In the genomic region with DNA sequence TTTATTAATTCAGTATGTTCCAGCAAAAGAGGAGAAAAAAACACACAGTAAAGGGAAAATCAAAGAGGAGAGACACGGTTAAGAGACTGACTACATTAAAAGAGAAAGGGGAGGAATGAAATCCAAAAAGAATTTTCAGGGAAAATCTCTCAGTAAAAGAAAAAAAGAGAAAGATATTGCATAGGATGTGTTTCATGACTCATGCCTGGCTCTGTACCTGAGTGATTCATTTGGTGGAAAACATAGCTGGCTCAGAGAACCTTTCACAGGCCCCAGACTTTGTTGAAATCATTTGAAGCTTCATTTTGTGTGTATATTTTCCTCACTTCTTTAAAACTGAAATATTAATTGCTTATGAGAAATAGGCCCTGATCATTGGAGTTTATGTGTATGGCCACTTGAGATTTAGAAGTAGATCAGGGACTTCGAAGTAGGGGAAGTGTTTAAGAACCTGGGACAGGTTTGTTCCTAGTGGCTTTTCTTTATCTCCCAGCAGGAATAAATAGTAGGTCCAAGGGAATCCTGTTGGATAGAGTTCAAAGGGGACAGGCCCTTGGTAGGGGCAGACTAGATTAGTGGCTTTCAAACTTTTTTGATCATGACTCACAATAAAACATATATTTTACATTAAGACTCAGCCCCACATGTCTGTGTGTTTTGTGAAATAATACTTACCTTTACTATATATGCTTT, we compare ENCODE assay signal across 10 cellular contexts.
DNase-seq lines count a peak whose midpoint lies in the region; ATAC-seq and TF ChIP-seq lines count a peak whose summit lies in the region.
"Had no signal": no experiment of that assay in that cellular context is flagged by ENCODE, and none has a peak within 500 bp of the region (broad histone marks: within the 10 kb centered on the region; RNA-seq: fewer than 3 reads in every experiment).

No MANE protein-coding gene starts in this region.

- H2AFZ ChIP-seq in OCI-LY3 (ENCODE audit: low read depth, low read length) = no peak overlapping the region

- no peaks in the 10 kb centered on the region for H3K9me3 ChIP-seq in OCI-LY3 (ENCODE audit: insufficient read depth, low read length)

- DNase-seq in GM03348 (ENCODE audit: low spot score) (peak; percentile 51), epithelial cell of proximal tubule (ENCODE audit: low read depth) (peak; percentile 23), skeletal muscle cell (ENCODE audit: low read depth) (peak; percentile 48), left lobe of liver (ENCODE audit: low spot score) (no peak), DMS153 (lab: John Stamatoyannopoulos, UW) (no peak), NCI-H1048 (lab: John Stamatoyannopoulos, UW) (no peak)
- DNase-seq: activated CD4-positive, alpha-beta T cell treated with anti-CD3 and anti-CD28 coated beads for 1 hour; dorsolateral prefrontal cortex had no signal

- no peaks in the 10 kb centered on the region for H4K20me1 ChIP-seq in OCI-LY3 (ENCODE audit: insufficient read depth, low read length)

- H3K27ac ChIP-seq in OCI-LY3 (ENCODE audit: low read length) = 0 out of 2 replicates have a peak overlapping the region, but pooled peaks have one; percentile 11

- H3K4me3 ChIP-seq in OCI-LY3 (ENCODE audit: low read length) = no peak overlapping the region
- H3K4me3 ChIP-seq in epithelial cell of proximal tubule (ENCODE audit: low read depth, low read length) = no peak overlapping the region
- no peak overlapping the region for H3K4me3 ChIP-seq in skeletal muscle cell (ENCODE audit: low read depth, low read length)
- H3K4me3 ChIP-seq: dorsolateral prefrontal cortex had no signal

- no peak overlapping the region; the same call in 1 of the 2 replicates for H3K9ac ChIP-seq in OCI-LY3 (ENCODE audit: low read length)

- H3K4me1 ChIP-seq in OCI-LY3 (ENCODE audit: low read length) = peaks cover 68% of the 10 kb centered on the region

- TF ChIP-seq CTCF in OCI-LY3 (IDR thresholded peaks at IDR 0.05; ENCODE audit: low read depth, low read length) (no peak), epithelial cell of proximal tubule (conservative IDR thresholded peaks at IDR 0.05; ENCODE audit: low read depth, low read length) (no peak)

- H3K36me3 ChIP-seq in OCI-LY3 (replicated peaks; ENCODE audit: low read depth, low read length) = no peaks in the 10 kb centered on the region

- H3K4me2 ChIP-seq in OCI-LY3 (ENCODE audit: low read length) = no peak overlapping the region

- H3K27me3 ChIP-seq in OCI-LY3 (ENCODE audit: low read depth, low read length) = no peaks in the 10 kb centered on the region
- H3K27me3 ChIP-seq: dorsolateral prefrontal cortex had no signal

- H3K79me2 ChIP-seq in OCI-LY3 (ENCODE audit: low read length) = 0 out of 2 replicates have a peak, but pooled peaks cover 3% of the 10 kb centered on the region

- ATAC-seq in left lobe of liver (no peak), HG02885 (IDR thresholded peaks at IDR 0.05; ENCODE audit: poor library complexity, unreplicated experiment) (no peak)

Comparison
In these comparisons a context has a peak if more than half of its experiments do, and no peak if none do; other contexts are left out.
1. DNase-seq: peak in GM03348 (single experiment), epithelial cell of proximal tubule (single experiment) and skeletal muscle cell (single experiment); none in left lobe of liver (single experiment), DMS153 (single experiment) and NCI-H1048 (single experiment).